ENCODE assay signal across 19 cellular contexts in genomic region chr11:109739374-109739773, GRCh38.
"Had no signal": no experiment of that assay in that cellular context is flagged by ENCODE, and none has a peak within 500 bp of the region (broad histone marks: within the 10 kb centered on the region; RNA-seq: fewer than 3 reads in every experiment).

No MANE protein-coding gene starts in this region.

- H3K4me1 ChIP-seq: left lung, thyroid gland had no signal

- H3K27me3 ChIP-seq: heart left ventricle, left lung, thyroid gland had no signal

- H3K4me3 ChIP-seq: heart left ventricle, left lung, thyroid gland had no signal

- H3K4me1 Mint-ChIP-seq: activated CD4-positive, alpha-beta T cell treated with anti-CD3 and anti-CD28 coated beads, Interleukin-2, amount 10 ng/mL, durations not matched to agents 7 days and 5 days; activated naive CD4-positive, alpha-beta T cell treated with anti-CD3 and anti-CD28 coated beads, Interleukin-2, amount 10 ng/mL, durations not matched to agents 7 days and 5 days; nephron progenitor cell; T-cell had no signal

- H3K27ac ChIP-seq: epithelial cell of prostate, heart left ventricle, left lung, thyroid gland had no signal

- H3K27me3 Mint-ChIP-seq: activated naive CD4-positive, alpha-beta T cell treated with anti-CD3 and anti-CD28 coated beads, Interleukin-2, amount 10 ng/mL, durations not matched to agents 7 days and 5 days had no signal

- H3K4me3 Mint-ChIP-seq: activated CD4-positive, alpha-beta T cell treated with anti-CD3 and anti-CD28 coated beads, Interleukin-2, amount 10 ng/mL, durations not matched to agents 7 days and 5 days; activated CD8-positive, alpha-beta T cell treated with anti-CD3 and anti-CD28 coated beads, Interleukin-2, amount 10 ng/mL, durations not matched to agents 7 days and 5 days; activated naive CD4-positive, alpha-beta T cell treated with anti-CD3 and anti-CD28 coated beads, Interleukin-2, amount 10 ng/mL, durations not matched to agents 7 days and 5 days; activated T-cell treated with anti-CD3 and anti-CD28 coated beads, Interleukin-2, amount 50 U/mL, for 4 hours; nephron progenitor cell; T-cell had no signal

- DNase-seq: activated CD4-positive, alpha-beta T cell treated with anti-CD3 and anti-CD28 coated beads, Interleukin-2, amount 10 ng/mL, durations not matched to agents 7 days and 5 days; activated CD8-positive, alpha-beta T cell treated with anti-CD3 and anti-CD28 coated beads, Interleukin-2, amount 10 ng/mL, durations not matched to agents 7 days and 5 days; activated naive CD4-positive, alpha-beta T cell treated with anti-CD3 and anti-CD28 coated beads, Interleukin-2, amount 10 ng/mL, durations not matched to agents 7 days and 5 days; activated T-cell treated with anti-CD3 and anti-CD28 coated beads, Interleukin-2, amount 50 U/mL, for 4 hours; caudate nucleus; heart left ventricle; left lung; mammary epithelial cell; nephron progenitor cell; occipital lobe; posterior cingulate gyrus; stimulated activated CD4-positive, alpha-beta T cell treated with anti-CD3 and anti-CD28 coated beads, Interleukin-12 subunit alpha, Interleukin-12 subunit beta, amount 100 ng/mL, for 4 hours; stimulated activated CD4-positive, alpha-beta T cell treated with anti-CD3 and anti-CD28 coated beads, Interleukin-1b, Interleukin-23, amount 100 ng/mL, for 48 hours; stimulated activated CD8-positive, alpha-beta memory T cell treated with anti-CD3 and anti-CD28 coated beads, Interleukin-4, amount 100 ng/mL, for 48 hours; stimulated activated naive CD4-positive, alpha-beta T cell; T-cell; T-helper 9 cell; thyroid gland had no signal

- H3K9me3 ChIP-seq: heart left ventricle, left lung, thyroid gland had no signal

- H3K27ac Mint-ChIP-seq: activated CD4-positive, alpha-beta T cell treated with anti-CD3 and anti-CD28 coated beads, Interleukin-2, amount 10 ng/mL, durations not matched to agents 7 days and 5 days; activated CD8-positive, alpha-beta T cell treated with anti-CD3 and anti-CD28 coated beads, Interleukin-2, amount 10 ng/mL, durations not matched to agents 7 days and 5 days; activated naive CD4-positive, alpha-beta T cell treated with anti-CD3 and anti-CD28 coated beads, Interleukin-2, amount 10 ng/mL, durations not matched to agents 7 days and 5 days; nephron progenitor cell; T-cell had no signal

- H3K9me3 Mint-ChIP-seq: activated CD4-positive, alpha-beta T cell treated with anti-CD3 and anti-CD28 coated beads, Interleukin-2, amount 10 ng/mL, durations not matched to agents 7 days and 5 days; activated naive CD4-positive, alpha-beta T cell treated with anti-CD3 and anti-CD28 coated beads, Interleukin-2, amount 10 ng/mL, durations not matched to agents 7 days and 5 days; nephron progenitor cell had no signal

- H3K36me3 ChIP-seq: heart left ventricle, left lung, thyroid gland had no signal

- H3K36me3 Mint-ChIP-seq: activated naive CD4-positive, alpha-beta T cell treated with anti-CD3 and anti-CD28 coated beads, Interleukin-2, amount 10 ng/mL, durations not matched to agents 7 days and 5 days; T-cell had no signal
